1 cellular context compared by ENCODE assay signal in the genomic region with DNA sequence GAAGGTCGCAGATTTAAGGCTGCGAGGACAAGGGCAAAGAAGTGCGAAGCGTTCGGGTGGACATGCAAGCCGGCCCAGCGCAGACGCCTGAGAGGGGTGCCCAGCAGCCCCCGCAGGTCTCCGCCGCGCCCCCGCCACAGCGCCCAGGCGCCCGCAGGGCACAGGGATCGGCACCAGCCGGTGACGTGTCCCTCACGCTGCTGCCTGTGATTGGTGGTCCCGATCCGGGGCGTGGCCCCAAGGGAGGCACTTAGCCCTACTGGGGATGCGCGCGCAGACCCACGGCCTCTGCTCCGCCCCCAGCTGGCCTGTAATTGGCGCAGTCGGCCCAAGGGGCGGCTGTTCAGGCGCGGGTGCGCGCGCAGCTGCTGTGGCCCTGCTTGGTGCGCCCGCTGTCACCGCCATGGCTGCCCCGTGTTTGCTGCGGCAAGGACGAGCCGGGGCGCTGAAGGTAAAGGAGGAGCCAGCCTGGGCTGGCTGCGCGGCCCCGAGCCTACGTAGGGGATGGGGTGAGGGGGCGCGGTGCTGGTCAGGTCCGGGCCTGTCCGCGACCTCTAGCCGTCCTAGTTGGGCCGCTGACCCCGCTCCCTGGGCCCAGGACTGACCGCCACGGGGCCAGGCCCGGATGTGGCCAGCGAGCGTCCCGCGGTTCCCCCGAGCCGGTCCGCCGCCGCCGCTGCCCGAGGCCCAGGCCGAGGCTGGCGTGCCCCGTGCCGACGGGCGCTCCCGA.
TF ChIP-seq lines count a peak whose summit lies in the region.

Gene NDUFV3, plus strand, starts transcription at position 379 of the 730 bp plus-strand sequence. Its CDS starts 25 bp downstream, at position 404.

TF ChIP-seq in HEK293, 187 proteins besides CTCF, POLR2A, EP300 and RAD21 (continued from another document):
- TF ChIP-seq, protein P1, sequence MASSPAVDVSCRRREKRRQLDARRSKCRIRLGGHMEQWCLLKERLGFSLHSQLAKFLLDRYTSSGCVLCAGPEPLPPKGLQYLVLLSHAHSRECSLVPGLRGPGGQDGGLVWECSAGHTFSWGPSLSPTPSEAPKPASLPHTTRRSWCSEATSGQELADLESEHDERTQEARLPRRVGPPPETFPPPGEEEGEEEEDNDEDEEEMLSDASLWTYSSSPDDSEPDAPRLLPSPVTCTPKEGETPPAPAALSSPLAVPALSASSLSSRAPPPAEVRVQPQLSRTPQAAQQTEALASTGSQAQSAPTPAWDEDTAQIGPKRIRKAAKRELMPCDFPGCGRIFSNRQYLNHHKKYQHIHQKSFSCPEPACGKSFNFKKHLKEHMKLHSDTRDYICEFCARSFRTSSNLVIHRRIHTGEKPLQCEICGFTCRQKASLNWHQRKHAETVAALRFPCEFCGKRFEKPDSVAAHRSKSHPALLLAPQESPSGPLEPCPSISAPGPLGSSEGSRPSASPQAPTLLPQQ (tag by site-specific recombination; IDR thresholded peaks at IDR 0.05), result peak; percentile 64
- peak; percentile 29; the same call in 1 of the 2 replicates for TF ChIP-seq BCL11A (tag by site-specific recombination; IDR thresholded peaks at IDR 0.05; ENCODE audit: low read depth)
- TF ChIP-seq ZSCAN30 (tag by site-specific recombination; IDR thresholded peaks at IDR 0.05), result no peak; the same call in 1 of the 2 replicates
- peak; percentile 31; the same call in 1 of the 2 replicates for TF ChIP-seq ZFP69B (tag by site-specific recombination; IDR thresholded peaks at IDR 0.05)
- no peak for TF ChIP-seq ZNF248 (tag by site-specific recombination; IDR thresholded peaks at IDR 0.05)
- TF ChIP-seq OSR2 (tag by site-specific recombination; IDR thresholded peaks at IDR 0.05), result no peak; the same call in 1 of the 2 replicates
- TF ChIP-seq ZNF473 (tag by site-specific recombination; IDR thresholded peaks at IDR 0.05), result no peak
- TF ChIP-seq ZBTB20 (tag by site-specific recombination; IDR thresholded peaks at IDR 0.05), result peak; percentile 73; the same call in 1 of the 2 replicates
- TF ChIP-seq ZNF677 (tag by site-specific recombination; IDR thresholded peaks at IDR 0.05), result peak; percentile 71
- peak; percentile 64; the same call in 1 of the 2 replicates for TF ChIP-seq ZNF76 (tag by site-specific recombination; IDR thresholded peaks at IDR 0.05; ENCODE audit: borderline replicate concordance, low read depth)
- TF ChIP-seq HIC1 (tag by site-specific recombination; IDR thresholded peaks at IDR 0.05), result peak; percentile 100
- no peak for TF ChIP-seq ZNF214 (tag by site-specific recombination; IDR thresholded peaks at IDR 0.05; ENCODE audit: borderline replicate concordance)
- TF ChIP-seq, protein P2, sequence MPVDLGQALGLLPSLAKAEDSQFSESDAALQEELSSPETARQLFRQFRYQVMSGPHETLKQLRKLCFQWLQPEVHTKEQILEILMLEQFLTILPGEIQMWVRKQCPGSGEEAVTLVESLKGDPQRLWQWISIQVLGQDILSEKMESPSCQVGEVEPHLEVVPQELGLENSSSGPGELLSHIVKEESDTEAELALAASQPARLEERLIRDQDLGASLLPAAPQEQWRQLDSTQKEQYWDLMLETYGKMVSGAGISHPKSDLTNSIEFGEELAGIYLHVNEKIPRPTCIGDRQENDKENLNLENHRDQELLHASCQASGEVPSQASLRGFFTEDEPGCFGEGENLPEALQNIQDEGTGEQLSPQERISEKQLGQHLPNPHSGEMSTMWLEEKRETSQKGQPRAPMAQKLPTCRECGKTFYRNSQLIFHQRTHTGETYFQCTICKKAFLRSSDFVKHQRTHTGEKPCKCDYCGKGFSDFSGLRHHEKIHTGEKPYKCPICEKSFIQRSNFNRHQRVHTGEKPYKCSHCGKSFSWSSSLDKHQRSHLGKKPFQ (tag by site-specific recombination; IDR thresholded peaks at IDR 0.05), result no peak
- no peak for TF ChIP-seq ZNF19 (tag by site-specific recombination; IDR thresholded peaks at IDR 0.05; ENCODE audit: low read depth)
TF ChIP-seq in HEK293: peak in this region for 51.
